Comparison of ENCODE assay signal across 15 cellular contexts in genomic region chr5:57346336-57346735, GRCh38.
DNase-seq lines count a peak whose midpoint lies in the region; ATAC-seq and TF ChIP-seq lines count a peak whose summit lies in the region.
"Had no signal": no experiment of that assay in that cellular context is flagged by ENCODE, and none has a peak within 500 bp of the region (broad histone marks: within the 10 kb centered on the region; RNA-seq: fewer than 3 reads in every experiment).

No MANE protein-coding gene starts in this region.

- in situ Hi-C loops in Panc1 (cut with HindIII; ENCODE audit: low pct_unique_long_range_greater_than_20kb, low sequenced_read_pairs), result no loop called here

- H3K9me3 ChIP-seq in Panc1 (ENCODE audit: control insufficient read depth, insufficient read depth, low read depth, low read length), result peaks cover 4% of the 10 kb centered on the region; the same call in 1 of the 2 replicates
- no peaks in the 10 kb centered on the region for H3K9me3 ChIP-seq in Karpas-422 (ENCODE audit: low read length)

- H3K4me1 ChIP-seq in Panc1 (ENCODE audit: control insufficient read depth, insufficient read depth, low read length) (peaks cover 15% of the 10 kb centered on the region), Karpas-422 (ENCODE audit: low read length) (no peaks in the 10 kb centered on the region)

- no peaks in the 10 kb centered on the region for H3K79me2 ChIP-seq in Karpas-422 (ENCODE audit: low read length)

- H3K36me3 ChIP-seq in Panc1 (ENCODE audit: control insufficient read depth, insufficient read depth, low read length) (no peaks in the 10 kb centered on the region), Karpas-422 (ENCODE audit: insufficient read depth, low read length) (no peaks in the 10 kb centered on the region)

- H3K4me3 ChIP-seq in Panc1 (ENCODE audit: low read depth in 2 of 2, low read length in 2 of 2), result no peak overlapping the region
- H3K4me3 ChIP-seq in fibroblast of mammary gland (ENCODE audit: control insufficient read depth, low read depth, low read length), result no peak overlapping the region
- H3K4me3 ChIP-seq in Karpas-422 (ENCODE audit: low read length), result no peak overlapping the region
- H3K4me3 ChIP-seq: GM12878 had no signal

- CTCF ChIA-PET in Panc1 (lab: Charles Lee), result no interaction called here

- H3K9me2 ChIP-seq in Karpas-422 (replicated peaks; ENCODE audit: insufficient read depth, low read length), result no peaks in the 10 kb centered on the region

- ATAC-seq in Panc1, result no peak
- no peak for ATAC-seq in GM18870 (IDR thresholded peaks at IDR 0.05; ENCODE audit: unreplicated experiment)
- ATAC-seq: GM12878, HepG2 had no signal

- POLR2A ChIA-PET in Panc1 (lab: Charles Lee), result no interaction called here

- TF ChIP-seq CTCF in Panc1 (IDR thresholded peaks at IDR 0.05) (no peak), fibroblast of mammary gland (conservative IDR thresholded peaks at IDR 0.05; ENCODE audit: control insufficient read depth, insufficient read depth, low read depth, low read length) (no peak)

- H3K27ac ChIP-seq in Panc1 (ENCODE audit: low read length) (peak overlapping the region; percentile 74; the same call in 1 of the 2 replicates), Karpas-422 (ENCODE audit: low read length) (no peak overlapping the region)

- H2AFZ ChIP-seq in Karpas-422 (ENCODE audit: low read length), result no peak overlapping the region

- no peaks in the 10 kb centered on the region for H4K20me1 ChIP-seq in Karpas-422 (ENCODE audit: insufficient read depth, low read depth, low read length)

- H3K27me3 ChIP-seq in Panc1 (ENCODE audit: control insufficient read depth, insufficient read depth, low read length) (no peaks in the 10 kb centered on the region), Karpas-422 (ENCODE audit: low read length) (no peaks in the 10 kb centered on the region)

- no TSS peak for BruUV-seq in Panc1 (replicated peaks; lab: Mats Ljungman, UMichigan)

- intact Hi-C loops in Panc1 (cut with micrococcal nuclease; ENCODE audit: unreplicated experiment), result no loop called here

- peak; percentile 8 for DNase-seq in HT1080 (ENCODE audit: low read depth)
- DNase-seq in Panc1 (ENCODE audit: low read depth, low spot score), result no peak
- peak; percentile 38 for DNase-seq in fibroblast of mammary gland (ENCODE audit: low read depth)
- DNase-seq in iris pigment epithelial cell (ENCODE audit: low read depth), result peak; percentile 72
- DNase-seq in Karpas-422, result no peak
- DNase-seq in NCI-H526 treated with DMSO at 0.1 percent for 48 hours (lab: John Stamatoyannopoulos, UW), result no peak
- DNase-seq in germinal center (ENCODE audit: low spot score), result no peak
- DNase-seq: C1 segment of cervical spinal cord; CD4-positive, alpha-beta T cell; DMS79; GOT3; H9 had no signal

- no peak overlapping the region for H3K4me2 ChIP-seq in Karpas-422 (ENCODE audit: low read depth, low read length, poor library complexity, severe bottlenecking)

- H3K9ac ChIP-seq in Karpas-422 (ENCODE audit: low read length), result no peak overlapping the region

Comparison
In these comparisons a context has a peak if more than half of its experiments do, and no peak if none do; other contexts are left out.
1. DNase-seq: peak in HT1080 (single experiment), fibroblast of mammary gland (single experiment) and iris pigment epithelial cell (single experiment); none in Panc1 (single experiment), Karpas-422 (single experiment), NCI-H526 treated with DMSO at 0.1 percent for 48 hours (single experiment) and germinal center (single experiment).